In the genomic region with DNA sequence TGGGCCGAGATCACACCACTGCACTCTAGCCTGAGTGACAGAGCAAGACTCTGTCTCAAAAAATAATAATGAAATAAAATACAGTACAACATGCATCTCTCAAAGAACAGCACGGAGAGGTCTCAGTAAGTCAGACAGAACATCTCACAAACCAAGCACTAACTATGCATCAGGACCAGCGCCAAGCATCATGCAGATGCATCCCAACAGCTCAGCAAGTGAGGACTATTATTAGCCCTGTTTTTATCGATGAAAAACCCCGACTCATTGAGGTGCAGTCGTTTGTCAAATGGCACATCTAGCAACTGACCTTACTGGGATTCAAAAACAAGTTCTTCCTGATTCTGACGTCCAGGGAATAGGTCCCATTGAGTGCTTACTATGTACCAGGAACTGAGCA, we compare ENCODE assay signal across 22 cellular contexts. TPM values are rescaled to one million over a fixed set of nuclear protein-coding genes. Genes with fewer than 3 reads are reported as not detected.
DNase-seq lines count a peak whose midpoint lies in the region; ATAC-seq and TF ChIP-seq lines count a peak whose summit lies in the region.
"Had no signal": no experiment of that assay in that cellular context is flagged by ENCODE, and none has a peak within 500 bp of the region (broad histone marks: within the 10 kb centered on the region; RNA-seq: fewer than 3 reads in every experiment).

No MANE protein-coding gene starts in this region.

- peaks cover 32% of the 10 kb centered on the region for H3K4me1 Mint-ChIP-seq in osteocyte (ENCODE audit: unreplicated experiment)

- no peaks in the 10 kb centered on the region for H3K9me3 ChIP-seq in right cardiac atrium (ENCODE audit: control insufficient read depth, low read length)
- H3K9me3 ChIP-seq in A673 (ENCODE audit: low read depth, low read length, poor library complexity, severe bottlenecking), result no peaks in the 10 kb centered on the region

- H3K9me3 Mint-ChIP-seq in osteocyte (ENCODE audit: unreplicated experiment), result no peaks in the 10 kb centered on the region

- H3K27ac Mint-ChIP-seq in osteocyte (ENCODE audit: unreplicated experiment), result peak overlapping the region; percentile 6
- H3K27ac Mint-ChIP-seq: B cell had no signal

- intact Hi-C loops in right cardiac atrium (cut with DNase I) (loop anchor here in 1 of 4 donors (10.0 kb wide), 1 partner anchor 100 kb away; the partner anchor contains the start of gene SERTAD3), Right ventricle myocardium superior (cut with DNase I) (loop anchor here (10.0 kb wide), 1 partner anchor 100 kb away; the partner anchor contains the start of gene SERTAD3), A673 (cut with micrococcal nuclease; ENCODE audit: unreplicated experiment) (no loop called here)

- no peak for TF ChIP-seq CTCF in osteocyte (IDR thresholded peaks at IDR 0.05)
- no peak for TF ChIP-seq CTCF in A673 (conservative IDR thresholded peaks at IDR 0.05; ENCODE audit: low read depth, low read length)

- BruUV-seq in A673 (replicated peaks; lab: Mats Ljungman, UMichigan), result no TSS peak

- H3K4me1 ChIP-seq in right cardiac atrium (ENCODE audit: control insufficient read depth, insufficient read depth, low read length) (peaks cover 6% of the 10 kb centered on the region), A673 (ENCODE audit: insufficient read depth, low read length, poor library complexity, severe bottlenecking) (peaks cover 9% of the 10 kb centered on the region)

- no peak overlapping the region for H3K4me3 Mint-ChIP-seq in osteocyte (ENCODE audit: unreplicated experiment)
- H3K4me3 Mint-ChIP-seq: B cell, CD14-positive monocyte had no signal

- H3K27me3 Mint-ChIP-seq in osteocyte (ENCODE audit: unreplicated experiment), result no peaks in the 10 kb centered on the region
- H3K27me3 Mint-ChIP-seq: B cell had no signal

- POLR2A ChIA-PET in A673 (lab: Charles Lee; ENCODE audit: low non-redundant PET), result no interaction called here

- WGBS in right cardiac atrium, result 61% methylated on average over 7 of the region's 7 CpGs

- H3K36me3 ChIP-seq in A673 (ENCODE audit: insufficient read depth, low read length, poor library complexity, severe bottlenecking), result no peaks in the 10 kb centered on the region

- CTCF ChIA-PET in A673 (lab: Charles Lee), result no interaction called here

- no peak for ATAC-seq in right cardiac atrium
- ATAC-seq in Right ventricle myocardium superior (ENCODE audit: poor library complexity), result no peak
- ATAC-seq: HCT116, Panc1 had no signal

- peaks cover under 1% of the 10 kb centered on the region for H3K36me3 Mint-ChIP-seq in osteocyte (ENCODE audit: unreplicated experiment)

- no peak overlapping the region for H3K4me3 ChIP-seq in right cardiac atrium (ENCODE audit: low read length)
- no peak overlapping the region for H3K4me3 ChIP-seq in A673 (ENCODE audit: low read depth, low read length, poor library complexity, severe bottlenecking)

- H3K27me3 ChIP-seq in right cardiac atrium (ENCODE audit: control insufficient read depth, insufficient read depth) (no peaks in the 10 kb centered on the region), A673 (replicated peaks; ENCODE audit: insufficient read depth, low read depth, low read length, poor library complexity) (no peaks in the 10 kb centered on the region)

- peak overlapping the region; percentile 77 for H3K27ac ChIP-seq in right cardiac atrium (ENCODE audit: low read length)
- no peak overlapping the region for H3K27ac ChIP-seq in A673 (ENCODE audit: low read depth, low read length, poor library complexity, severe bottlenecking)
- H3K27ac ChIP-seq: 22Rv1 had no signal

- DNase-seq in SIG-M5 treated with dmso at 0.1 percent for 504 hours (lab: John Stamatoyannopoulos, UW; ENCODE audit: unreplicated experiment) (peak; percentile 21), SIG-M5 (lab: John Stamatoyannopoulos, UW) (no peak), right cardiac atrium (no peak), Right ventricle myocardium superior (no peak), osteocyte (ENCODE audit: extremely low spot score, unreplicated experiment) (no peak), NCI-H2227 treated with DMSO at 0.1 percent for 48 hours (lab: John Stamatoyannopoulos, UW) (no peak), A673 (ENCODE audit: low spot score) (no peak), 8988T (no peak)
- DNase-seq: DMS53, EL, GF-D8, Kasumi-1, NCI-H1694, NCI-H2081, NCI-H2171, NCI-H524 treated with DMSO at 0.1 percent for 48 hours had no signal

RNA-seq across cellular contexts. Expression of gene C19orf47, which starts 3.8 kb away (rescaled TPM):
- total RNA-seq in right cardiac atrium (100 to 1,000 TPM; 116 to 170 (median 144) TPM), Right ventricle myocardium superior (209 TPM), osteocyte (13.1 and 16.6 TPM in 2 replicates), A673 (2021) (26.5 and 30.8 TPM in 2 replicates)
- polyA plus RNA-seq in right cardiac atrium, result 194 TPM

RNA-seq across cellular contexts. Expression of gene PLD3, which starts 4.1 kb away (rescaled TPM):
- total RNA-seq in right cardiac atrium (100 to 1,000 TPM; 197 to 235 (median 223) TPM), Right ventricle myocardium superior (159 TPM), osteocyte (499 and 511 TPM in 2 replicates), A673 (2021) (310 and 334 TPM in 2 replicates)
- 180 TPM for polyA plus RNA-seq in right cardiac atrium

RNA-seq across cellular contexts. Expression of gene HIPK4, which starts 45.6 kb away (rescaled TPM):
- total RNA-seq in right cardiac atrium, result under 1 TPM in 1 of 4 donors, not detected in 3; 0.11 TPM
- 0.05 TPM for polyA plus RNA-seq in right cardiac atrium
- not detected for total RNA-seq in Right ventricle myocardium superior
- 0.21 and 0.29 TPM in 2 replicates for total RNA-seq in osteocyte
- 0.15 TPM in 1 of 2 replicates, not detected in the other for total RNA-seq in A673 (2021)
- total RNA-seq: MCF 10A had no signal
- polyA plus RNA-seq: CD14-positive monocyte had no signal

RNA-seq across cellular contexts. Expression of gene AKT2, which starts 59.3 kb away (rescaled TPM):
- 100 to 1,000 TPM; 119 to 131 (median 125) TPM for total RNA-seq in right cardiac atrium
- 94.9 TPM for polyA plus RNA-seq in right cardiac atrium
- 126 TPM for total RNA-seq in Right ventricle myocardium superior
- 152 and 156 TPM in 2 replicates for total RNA-seq in osteocyte
- total RNA-seq in A673 (2021), result 146 and 151 TPM in 2 replicates
